In genomic region chr7:13778967-13779366, GRCh38 we compare ENCODE assay signal across 15 cellular contexts.
DNase-seq lines count a peak whose midpoint lies in the region; ATAC-seq and TF ChIP-seq lines count a peak whose summit lies in the region.
"Had no signal": no experiment of that assay in that cellular context is flagged by ENCODE, and none has a peak within 500 bp of the region (broad histone marks: within the 10 kb centered on the region; RNA-seq: fewer than 3 reads in every experiment).

No MANE protein-coding gene starts in this region.

- H3K4me1 Mint-ChIP-seq in activated T-cell treated with anti-CD3 and anti-CD28 coated beads, Interleukin-2, amount 50 U/mL, for 4 hours (ENCODE audit: low read depth): peaks cover 7% of the 10 kb centered on the region
- H3K4me1 Mint-ChIP-seq: B cell had no signal

- peak; percentile 48 to 78 for ATAC-seq in activated T-cell treated with anti-CD3 and anti-CD28 coated beads, Interleukin-2, amount 50 U/mL, for 4 hours
- ATAC-seq in GM21367 (IDR thresholded peaks at IDR 0.05; ENCODE audit: unreplicated experiment): no peak

- H3K36me3 Mint-ChIP-seq in activated T-cell treated with anti-CD3 and anti-CD28 coated beads, Interleukin-2, amount 50 U/mL, for 4 hours (ENCODE audit: insufficient read depth): no peaks in the 10 kb centered on the region

- no peaks in the 10 kb centered on the region for H3K9me3 Mint-ChIP-seq in activated T-cell treated with anti-CD3 and anti-CD28 coated beads, Interleukin-2, amount 50 U/mL, for 4 hours

- H3K4me3 ChIP-seq in cardiac fibroblast (replicated peaks in 1 of 2; ENCODE audit: low read depth in 2 of 2, low read length in 2 of 2): no peak overlapping the region
- no peak overlapping the region for H3K4me3 ChIP-seq in ovary
- H3K4me3 ChIP-seq: SK-N-MC had no signal

- H3K4me1 ChIP-seq in ovary (ENCODE audit: insufficient read depth): no peaks in the 10 kb centered on the region
- H3K4me1 ChIP-seq: parathyroid adenoma had no signal

- no peaks in the 10 kb centered on the region for H3K36me3 ChIP-seq in ovary

- no peak for TF ChIP-seq POLR2A in ovary (IDR thresholded peaks at IDR 0.05)

- no peak for TF ChIP-seq CTCF in cardiac fibroblast (IDR thresholded peaks at IDR 0.05; ENCODE audit: low read depth, low read length)
- TF ChIP-seq CTCF in ovary (IDR thresholded peaks at IDR 0.05): no peak

- no peak overlapping the region for H3K27ac ChIP-seq in ovary
- H3K27ac ChIP-seq: parathyroid adenoma, SK-N-MC had no signal

- 85 to 94% (median 92%) methylated on average over 2 of the region's 2 CpGs for WGBS in ovary, 3 donors

- no peaks in the 10 kb centered on the region for H3K9me3 ChIP-seq in ovary

- no peak for DNase-seq in activated T-cell treated with anti-CD3 and anti-CD28 coated beads, Interleukin-2, amount 50 U/mL, for 4 hours
- no peak for DNase-seq in activated T-cell treated with anti-CD3 and anti-CD28 coated beads, Interleukin-2, amount 50 U/mL, for 1 hour
- DNase-seq in NCI-H460 (ENCODE audit: extremely low read depth, low read depth) (peak; percentile 13), cardiac fibroblast (ENCODE audit: low read depth in 2 of 2) (peak; percentile 33 to 51), ovary (no peak)
- DNase-seq in stimulated activated CD8-positive, alpha-beta memory T cell treated with anti-CD3 and anti-CD28 coated beads, Interleukin-4, amount 100 ng/mL, for 24 hours (ENCODE audit: low read depth): peak; percentile 4
- DNase-seq in central memory CD4-positive, alpha-beta T cell: no peak
- DNase-seq: activated CD4-positive, alpha-beta T cell treated with anti-CD3 and anti-CD28 coated beads, Interleukin-2, amount 50 U/mL, for 1 hour; amniotic stem cell; MM.1S; NCI-H446 treated with DMSO at 0.1 percent for 48 hours had no signal

- TF ChIP-seq EP300 in ovary (IDR thresholded peaks at IDR 0.05): no peak

- no peaks in the 10 kb centered on the region for H3K27me3 Mint-ChIP-seq in activated T-cell treated with anti-CD3 and anti-CD28 coated beads, Interleukin-2, amount 50 U/mL, for 4 hours (ENCODE audit: low read depth)
- H3K27me3 Mint-ChIP-seq: B cell had no signal

- H3K27me3 ChIP-seq in ovary: no peaks in the 10 kb centered on the region

- no peak overlapping the region for H3K4me3 Mint-ChIP-seq in activated T-cell treated with anti-CD3 and anti-CD28 coated beads, Interleukin-2, amount 50 U/mL, for 4 hours
- H3K4me3 Mint-ChIP-seq: B cell had no signal

- intact Hi-C loops in ovary (cut with DNase I): no loop called here

Comparison
In these comparisons a context has a peak if more than half of its experiments do, and no peak if none do; other contexts are left out.
1. DNase-seq: peak in NCI-H460 (single experiment), cardiac fibroblast (2 of 2) and stimulated activated CD8-positive, alpha-beta memory T cell treated with anti-CD3 and anti-CD28 coated beads, Interleukin-4, amount 100 ng/mL, for 24 hours (single experiment); none in activated T-cell treated with anti-CD3 and anti-CD28 coated beads, Interleukin-2, amount 50 U/mL, for 4 hours (single experiment), activated T-cell treated with anti-CD3 and anti-CD28 coated beads, Interleukin-2, amount 50 U/mL, for 1 hour (single experiment), central memory CD4-positive, alpha-beta T cell (single experiment) and ovary (0 of 5).